Comparison of ENCODE assay signal across 1 cellular context in genomic region chr2:72138921-72139381, GRCh38.
TF ChIP-seq lines count a peak whose summit lies in the region.

No MANE protein-coding gene starts in this region.

TF ChIP-seq in A549, 52 proteins besides CTCF, POLR2A, EP300 and RAD21:
- TF ChIP-seq MAX (IDR thresholded peaks at IDR 0.05) (no peak), HDAC2 (IDR thresholded peaks at IDR 0.05) (no peak), ZFP36 (IDR thresholded peaks at IDR 0.05; ENCODE audit: borderline replicate concordance, partially characterized antibody) (no peak)
